In the genomic region with DNA sequence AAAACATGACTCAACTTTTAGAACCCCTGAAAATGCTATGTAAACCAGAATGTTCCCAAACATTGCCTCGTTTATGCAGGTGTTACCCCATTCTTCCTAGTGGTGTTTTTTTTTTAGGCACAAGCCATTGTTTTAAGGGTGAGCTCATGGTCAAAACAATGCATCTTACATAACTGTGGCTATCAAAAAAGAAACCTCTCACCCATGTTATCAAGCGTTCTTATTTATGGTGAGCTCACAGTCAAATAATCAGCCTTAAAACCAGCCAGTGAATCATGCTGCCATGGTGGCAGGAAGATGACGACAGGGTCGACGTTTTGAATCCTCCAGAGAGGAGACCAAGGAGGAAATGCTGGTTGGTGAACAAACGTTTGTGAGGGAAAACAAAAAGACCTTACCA, we compare ENCODE assay signal across 1 cellular context.
TF ChIP-seq lines count a peak whose summit lies in the region.

No MANE protein-coding gene starts in this region.

TF ChIP-seq in HepG2, 621 proteins besides CTCF, POLR2A, EP300 and RAD21 (continued from another document):
- TF ChIP-seq, protein P1, sequence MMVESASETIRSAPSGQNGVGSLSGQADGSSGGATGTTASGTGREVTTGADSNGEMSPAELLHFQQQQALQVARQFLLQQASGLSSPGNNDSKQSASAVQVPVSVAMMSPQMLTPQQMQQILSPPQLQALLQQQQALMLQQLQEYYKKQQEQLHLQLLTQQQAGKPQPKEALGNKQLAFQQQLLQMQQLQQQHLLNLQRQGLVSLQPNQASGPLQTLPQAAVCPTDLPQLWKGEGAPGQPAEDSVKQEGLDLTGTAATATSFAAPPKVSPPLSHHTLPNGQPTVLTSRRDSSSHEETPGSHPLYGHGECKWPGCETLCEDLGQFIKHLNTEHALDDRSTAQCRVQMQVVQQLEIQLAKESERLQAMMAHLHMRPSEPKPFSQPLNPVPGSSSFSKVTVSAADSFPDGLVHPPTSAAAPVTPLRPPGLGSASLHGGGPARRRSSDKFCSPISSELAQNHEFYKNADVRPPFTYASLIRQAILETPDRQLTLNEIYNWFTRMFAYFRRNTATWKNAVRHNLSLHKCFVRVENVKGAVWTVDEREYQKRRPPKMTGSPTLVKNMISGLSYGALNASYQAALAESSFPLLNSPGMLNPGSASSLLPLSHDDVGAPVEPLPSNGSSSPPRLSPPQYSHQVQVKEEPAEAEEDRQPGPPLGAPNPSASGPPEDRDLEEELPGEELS (CRISPR knock-in tag; IDR thresholded peaks at IDR 0.05): no peak
- TF ChIP-seq ZNF761 (CRISPR knock-in tag; conservative IDR thresholded peaks at IDR 0.05) (no peak), STAT5B (CRISPR knock-in tag; IDR thresholded peaks at IDR 0.05) (no peak), POLR2AphosphoS2 (IDR thresholded peaks at IDR 0.05; ENCODE audit: low read depth, low read length) (no peak)
